Comparison of ENCODE assay signal across 1 cellular context in genomic region chr4:47485047-47485692, GRCh38.
TF ChIP-seq lines count a peak whose summit lies in the region.

Gene ATP10D (plus strand): TSS chr4:47485275. CDS start chr4:47512541, 27,266 bp downstream.

TF ChIP-seq in HCT116, 20 proteins besides CTCF, POLR2A, EP300 and RAD21 (continued from another document):
- TF ChIP-seq SP1 (IDR thresholded peaks at IDR 0.05; ENCODE audit: low read depth): 0 out of 2 replicates have a peak, but pooled peaks have one; percentile 35
